In genomic region chr2:229407170-229407569, GRCh38 we compare ENCODE assay signal across 10 cellular contexts.
A peak's percentile ranks its signal among the peaks of the same experiment; 100 is the strongest.
DNase-seq lines count a peak whose midpoint lies in the region; ATAC-seq and TF ChIP-seq lines count a peak whose summit lies in the region.
"Had no signal": no experiment of that assay in that cellular context is flagged by ENCODE, and none has a peak within 500 bp of the region (broad histone marks: within the 10 kb centered on the region; RNA-seq: fewer than 3 reads in every experiment).

No MANE protein-coding gene starts in this region.

- H3K4me3 ChIP-seq in gastrocnemius medialis, result no peak overlapping the region
- no peak overlapping the region for H3K4me3 ChIP-seq in CD8-positive, alpha-beta T cell (ENCODE audit: low read depth, low read length)

- H3K4me1 ChIP-seq in gastrocnemius medialis, result peaks cover 5 to 9% of the 10 kb centered on the region in 2 donors
- H3K4me1 ChIP-seq in CD8-positive, alpha-beta T cell (ENCODE audit: insufficient read depth, low read length), result no peaks in the 10 kb centered on the region

- CTCF ChIA-PET in CD8-positive, alpha-beta T cell (lab: Charles Lee), result no interaction called here

- no peak for TF ChIP-seq CTCF in gastrocnemius medialis (IDR thresholded peaks at IDR 0.05 in 4 of 5, conservative IDR thresholded peaks at IDR 0.05 in 1 of 5)
- no peak for TF ChIP-seq CTCF in GM13977 (IDR thresholded peaks at IDR 0.05; ENCODE audit: extremely low read depth, insufficient read depth, missing control alignments)
- TF ChIP-seq CTCF in CD8-positive, alpha-beta T cell (IDR thresholded peaks at IDR 0.05), result no peak

- intact Hi-C loops in gastrocnemius medialis (cut with DNase I; ENCODE audit: low total_unique reads), result no loop called here
- intact Hi-C loops in CD8-positive, alpha-beta T cell (cut with DNase I, micrococcal nuclease), result no loop called here

- ATAC-seq in gastrocnemius medialis (peak; percentile 92 to 95), GM19023 (IDR thresholded peaks at IDR 0.05; ENCODE audit: unreplicated experiment) (no peak)
- no peak for ATAC-seq in CD8-positive, alpha-beta T cell

- H3K4me3 Mint-ChIP-seq in CD8-positive, alpha-beta T cell, result no peak overlapping the region

- H3K9me3 ChIP-seq in gastrocnemius medialis, result no peaks in the 10 kb centered on the region
- peaks cover 4% of the 10 kb centered on the region for H3K9me3 ChIP-seq in CD8-positive, alpha-beta T cell (ENCODE audit: low read length)

- no peaks in the 10 kb centered on the region for H3K36me3 ChIP-seq in gastrocnemius medialis
- H3K36me3 ChIP-seq in CD8-positive, alpha-beta T cell (ENCODE audit: insufficient read depth, low read length), result no peaks in the 10 kb centered on the region

- peaks cover 2% of the 10 kb centered on the region for H3K9me3 Mint-ChIP-seq in CD8-positive, alpha-beta T cell

- in situ Hi-C loops in gastrocnemius medialis (cut with MboI; ENCODE audit: low sequenced_read_pairs in 4 of 4), result no loop called here
- in situ Hi-C loops in GM13977 (cut with MboI; ENCODE audit: low pct_unique_long_range_greater_than_20kb, low sequenced_read_pairs, unreplicated experiment), result no loop called here

- no peak for TF ChIP-seq POLR2A in gastrocnemius medialis (IDR thresholded peaks at IDR 0.05)

- no peaks in the 10 kb centered on the region for H3K4me1 Mint-ChIP-seq in CD8-positive, alpha-beta T cell (ENCODE audit: low read depth)

- POLR2A ChIA-PET in CD8-positive, alpha-beta T cell (lab: Charles Lee), result no interaction called here

- H3K27ac ChIP-seq in gastrocnemius medialis, result peak overlapping the region; percentile 66 to 78 (median 72)
- no peak overlapping the region for H3K27ac ChIP-seq in CD8-positive, alpha-beta T cell (ENCODE audit: low read depth, low read length)

- H3K27me3 Mint-ChIP-seq in CD8-positive, alpha-beta T cell (ENCODE audit: low read depth), result no peaks in the 10 kb centered on the region

- no peaks in the 10 kb centered on the region for H3K36me3 Mint-ChIP-seq in CD8-positive, alpha-beta T cell

- H3K27me3 ChIP-seq in gastrocnemius medialis, result no peaks in the 10 kb centered on the region
- no peaks in the 10 kb centered on the region for H3K27me3 ChIP-seq in CD8-positive, alpha-beta T cell (ENCODE audit: insufficient read depth, low read length)

- no peak overlapping the region for H3K27ac Mint-ChIP-seq in CD8-positive, alpha-beta T cell

- DNase-seq in ELF-1 (ENCODE audit: low read depth, low spot score) (peak; percentile 27), SHP77 treated with DMSO at 0.1 percent for 48 hours (lab: John Stamatoyannopoulos, UW) (peak; percentile 63), glomerular endothelial cell (ENCODE audit: extremely low read depth, low read depth, low spot score) (peak; percentile 73), gastrocnemius medialis (peak; percentile 73 to 88), GM13977 (ENCODE audit: low spot score) (no peak), NCI-H524 treated with DMSO at 0.1 percent for 48 hours (lab: John Stamatoyannopoulos, UW) (no peak)
- no peak for DNase-seq in CD8-positive, alpha-beta T cell
- DNase-seq: cortex of kidney, NCI-H524 had no signal

Comparison
In these comparisons a context has a peak if more than half of its experiments do, and no peak if none do; other contexts are left out.
1. DNase-seq: peak in ELF-1 (single experiment), SHP77 treated with DMSO at 0.1 percent for 48 hours (single experiment), glomerular endothelial cell (single experiment) and gastrocnemius medialis (2 of 2); none in GM13977 (single experiment), NCI-H524 treated with DMSO at 0.1 percent for 48 hours (single experiment) and CD8-positive, alpha-beta T cell (0 of 7).
2. ATAC-seq: peak in gastrocnemius medialis (2 of 2); none in GM19023 (single experiment) and CD8-positive, alpha-beta T cell (single experiment).